8 cellular contexts compared by ENCODE assay signal in the genomic region with DNA sequence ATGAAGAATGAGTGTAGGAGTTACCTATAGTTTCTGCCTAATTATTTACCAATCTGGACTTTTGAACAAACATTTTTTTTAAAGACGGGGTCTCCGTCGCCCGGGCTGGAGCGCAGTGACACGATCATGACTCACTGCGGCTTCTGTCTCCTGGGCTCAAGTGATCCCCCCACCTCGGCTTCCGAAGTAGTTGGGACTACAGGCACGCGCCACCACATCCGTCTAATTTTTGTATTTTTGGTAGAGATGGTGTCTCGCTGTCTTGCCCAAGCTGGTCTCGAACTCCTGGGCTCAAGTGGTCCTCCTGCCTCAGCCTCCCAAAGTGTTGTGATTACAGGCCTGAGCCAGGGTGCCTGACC. TPM values are rescaled to one million over a fixed set of nuclear protein-coding genes. Genes with fewer than 3 reads are reported as not detected.
DNase-seq lines count a peak whose midpoint lies in the region; ATAC-seq and TF ChIP-seq lines count a peak whose summit lies in the region.

No MANE protein-coding gene starts in this region.

- H3K4me1 ChIP-seq in right lobe of liver (no peaks in the 10 kb centered on the region), tibial nerve (peaks cover 0 to 63% (median 18%) of the 10 kb centered on the region in 4 donors)

- H3K9me3 ChIP-seq in right lobe of liver (no peaks in the 10 kb centered on the region), tibial nerve (no peaks in the 10 kb centered on the region)

- peak overlapping the region in 2 of 3 donors; percentile 97 to 100 for H3K27ac ChIP-seq in right lobe of liver
- H3K27ac ChIP-seq in tibial nerve: peak overlapping the region; percentile 95 to 100 (median 99)

- H3K9me3 Mint-ChIP-seq in activated T-cell treated with anti-CD3 and anti-CD28 coated beads, Interleukin-2, amount 50 U/mL, for 72 hours: peaks cover 2 to 3% of the 10 kb centered on the region in 2 donors

- no peak for DNase-seq in activated T-cell treated with anti-CD3 and anti-CD28 coated beads, Interleukin-2, amount 50 U/mL, for 72 hours
- DNase-seq in activated T-cell treated with anti-CD3 and anti-CD28 coated beads, Interleukin-2, amount 50 U/mL, for 48 hours: no peak
- DNase-seq in astrocyte of the hippocampus (ENCODE audit: low read depth, low spot score) (peak; percentile 64), right lobe of liver (no peak), tibial nerve (ENCODE audit: low spot score in 2 of 2) (no peak), NCI-H2107 treated with DMSO at 0.1 percent for 48 hours (lab: John Stamatoyannopoulos, UW; ENCODE audit: unreplicated experiment) (no peak), NCI-H510A (lab: John Stamatoyannopoulos, UW) (no peak)

- H3K27me3 ChIP-seq in right lobe of liver (no peaks in the 10 kb centered on the region), tibial nerve (no peaks in the 10 kb centered on the region)

- peaks cover 38% of the 10 kb centered on the region for H3K4me1 Mint-ChIP-seq in activated T-cell treated with anti-CD3 and anti-CD28 coated beads, Interleukin-2, amount 50 U/mL, for 72 hours (ENCODE audit: low read depth)

- H3K36me3 Mint-ChIP-seq in activated T-cell treated with anti-CD3 and anti-CD28 coated beads, Interleukin-2, amount 50 U/mL, for 72 hours (ENCODE audit: insufficient read depth in 2 of 2): peaks cover 6 to 14% of the 10 kb centered on the region in 2 donors

- peak overlapping the region; percentile 68 to 93 (median 92) for H3K4me3 ChIP-seq in right lobe of liver
- H3K4me3 ChIP-seq in tibial nerve: peak overlapping the region; percentile 77 to 99 (median 92)

- no peak overlapping the region for H3K27ac Mint-ChIP-seq in activated T-cell treated with anti-CD3 and anti-CD28 coated beads, Interleukin-2, amount 50 U/mL, for 72 hours

- ATAC-seq in activated T-cell treated with anti-CD3 and anti-CD28 coated beads, Interleukin-2, amount 50 U/mL, for 72 hours (replicated peaks in 1 of 2): no peak
- ATAC-seq in right lobe of liver (no peak), GM19023 (IDR thresholded peaks at IDR 0.05; ENCODE audit: unreplicated experiment) (no peak)

- H3K27me3 Mint-ChIP-seq in activated T-cell treated with anti-CD3 and anti-CD28 coated beads, Interleukin-2, amount 50 U/mL, for 72 hours (ENCODE audit: low read depth): peaks cover 36% of the 10 kb centered on the region

- WGBS in right lobe of liver (ENCODE audit: insufficient coverage, low coverage, low lambda C conversion rate, missing lambda C conversion rate): 56% methylated on average over 6 of the region's 14 CpGs
- 52 to 60% methylated on average over 14 of the region's 14 CpGs for WGBS in tibial nerve, 2 donors

- peaks cover 0 to 5% (median 2%) of the 10 kb centered on the region in 4 donors for H3K36me3 ChIP-seq in right lobe of liver
- H3K36me3 ChIP-seq in tibial nerve: peaks cover 0 to 19% (median 0%) of the 10 kb centered on the region in 3 donors

- TF ChIP-seq EP300 in tibial nerve (IDR thresholded peaks at IDR 0.05): no peak

- TF ChIP-seq POLR2A in right lobe of liver (IDR thresholded peaks at IDR 0.05) (no peak), tibial nerve (IDR thresholded peaks at IDR 0.05) (no peak)

- TF ChIP-seq CTCF in right lobe of liver (IDR thresholded peaks at IDR 0.05): no peak
- TF ChIP-seq CTCF in tibial nerve (IDR thresholded peaks at IDR 0.05): no peak

- peak overlapping the region; percentile 87 to 88 for H3K4me3 Mint-ChIP-seq in activated T-cell treated with anti-CD3 and anti-CD28 coated beads, Interleukin-2, amount 50 U/mL, for 72 hours

- intact Hi-C loops in right lobe of liver (cut with DNase I): no loop called here

RNA-seq across cellular contexts. Expression of a gene that starts 1.5 kb away (rescaled TPM):
- 10 to 100 TPM; 62.3 to 73.0 TPM for total RNA-seq in activated T-cell treated with anti-CD3 and anti-CD28 coated beads, Interleukin-2, amount 50 U/mL, for 72 hours
- 100 to 1,000 TPM; 101 to 192 (median 123) TPM for total RNA-seq in right lobe of liver
- total RNA-seq in tibial nerve: 100 to 1,000 TPM; 292 to 447 (median 321) TPM
